12 cellular contexts compared by ENCODE assay signal in genomic region chr2:212915121-212915782, GRCh38.
DNase-seq lines count a peak whose midpoint lies in the region; ATAC-seq, FAIRE-seq and TF ChIP-seq lines count a peak whose summit lies in the region.
"Had no signal": no experiment of that assay in that cellular context is flagged by ENCODE, and none has a peak within 500 bp of the region (broad histone marks: within the 10 kb centered on the region; RNA-seq: fewer than 3 reads in every experiment).

No MANE protein-coding gene starts in this region.

- H3K18ac ChIP-seq in IMR-90 (ENCODE audit: low read depth, low read length), result peak overlapping the region; percentile 86; the same call in 1 of the 2 replicates

- H3K79me2 ChIP-seq in SK-N-SH (ENCODE audit: insufficient read depth), result no peaks in the 10 kb centered on the region

- H3K23ac ChIP-seq in IMR-90 (ENCODE audit: low read depth, low read length), result no peak overlapping the region

- no peak overlapping the region for H3K56ac ChIP-seq in IMR-90 (ENCODE audit: extremely low read depth, insufficient read depth, low read length)

- no peak for FAIRE-seq in kidney (lab: Jason Lieb, UNC)

- H3K4me1 ChIP-seq in SK-N-SH (ENCODE audit: control insufficient read depth in 1 of 2, insufficient read depth in 2 of 2, low read depth in 1 of 2, low read length in 1 of 2) (peaks cover 4 to 11% of the 10 kb centered on the region in 2 experiments; a peak in 3 of 4 replicates), IMR-90 (ENCODE audit: control insufficient read depth, insufficient read depth, low read length) (peaks cover 12% of the 10 kb centered on the region), lower lobe of right lung (no peaks in the 10 kb centered on the region), kidney (ENCODE audit: control insufficient read depth in 1 of 2, insufficient read depth in 1 of 2, low read depth in 1 of 2, low read length in 2 of 2) (no peaks in the 10 kb centered on the region)

- CTCF ChIA-PET in SK-N-SH (lab: Yijun Ruan, JAX), result no interaction called here
- CTCF ChIA-PET in IMR-90 (lab: Yijun Ruan, JAX), result interaction anchor here (0.6 kb wide), 1 partner anchor 285 kb away, joined by 3 read pairs; no protein-coding TSS in a partner anchor

- H3K4me2 ChIP-seq in SK-N-SH, result no peak overlapping the region
- no peak overlapping the region for H3K4me2 ChIP-seq in IMR-90 (ENCODE audit: low read depth, low read length)

- no peak overlapping the region for H3K4ac ChIP-seq in IMR-90 (ENCODE audit: low read depth, low read length)

- H3K27me3 ChIP-seq in SK-N-SH (ENCODE audit: insufficient read depth), result no peaks in the 10 kb centered on the region
- H3K27me3 ChIP-seq in IMR-90 (ENCODE audit: control insufficient read depth, insufficient read depth, low read length), result no peaks in the 10 kb centered on the region
- no peaks in the 10 kb centered on the region for H3K27me3 ChIP-seq in lower lobe of right lung (ENCODE audit: low read depth)
- H3K27me3 ChIP-seq: suprapubic skin had no signal

- POLR2A ChIA-PET in SK-N-SH (lab: Yijun Ruan, JAX), result no interaction called here
- POLR2A ChIA-PET in IMR-90 (lab: Charles Lee; ENCODE audit: unreplicated experiment), result no interaction called here

- TF ChIP-seq POLR2A in IMR-90 (IDR thresholded peaks at IDR 0.05; ENCODE audit: low read depth, low read length), result no peak

- H3K4me3 ChIP-seq in SK-N-SH (ENCODE audit: low read depth in 2 of 2, low read length in 1 of 2) (no peak overlapping the region), IMR-90 (ENCODE audit: insufficient read depth, low read depth, low read length) (no peak overlapping the region), lower lobe of right lung (no peak overlapping the region), kidney (ENCODE audit: low read length in 2 of 2) (no peak overlapping the region)
- H3K4me3 ChIP-seq: suprapubic skin had no signal

- H3K9me3 ChIP-seq in SK-N-SH (no peaks in the 10 kb centered on the region), IMR-90 (ENCODE audit: control insufficient read depth, insufficient read depth, low read length) (no peaks in the 10 kb centered on the region), lower lobe of right lung (no peaks in the 10 kb centered on the region), kidney (ENCODE audit: control insufficient read depth in 1 of 2, low read length in 2 of 2) (no peaks in the 10 kb centered on the region)
- H3K9me3 ChIP-seq: suprapubic skin had no signal

- no peak overlapping the region for H2AK5ac ChIP-seq in IMR-90 (ENCODE audit: low read depth, low read length)

- 0 out of 3 replicates have a peak overlapping the region, but pooled peaks have one; percentile 68 for H2BK15ac ChIP-seq in IMR-90 (ENCODE audit: low read depth, low read length)

- no TSS peak for BruUV-seq in IMR-90 (replicated peaks; lab: Mats Ljungman, UMichigan)

- no peak for TF ChIP-seq CTCF in SK-N-SH (IDR thresholded peaks at IDR 0.05)
- no peak for TF ChIP-seq CTCF in IMR-90 (conservative IDR thresholded peaks at IDR 0.05; ENCODE audit: low read depth, low read length)
- TF ChIP-seq CTCF in lower lobe of right lung (IDR thresholded peaks at IDR 0.05), result no peak
- no peak for TF ChIP-seq CTCF in kidney (IDR thresholded peaks at IDR 0.05; ENCODE audit: borderline replicate concordance, extremely low read depth, insufficient read depth)

- no peak overlapping the region for H4K91ac ChIP-seq in IMR-90 (ENCODE audit: insufficient read depth, low read depth, low read length)

- no peaks in the 10 kb centered on the region for H3K9me1 ChIP-seq in IMR-90 (ENCODE audit: insufficient read depth, low read length)

- dilution Hi-C loops in IMR-90 (cut with HindIII; ENCODE audit: low sequenced_read_pairs, unreplicated experiment), result no loop called here

- no peaks in the 10 kb centered on the region for H3K36me3 ChIP-seq in SK-N-SH (replicated peaks in 1 of 2; ENCODE audit: control insufficient read depth in 1 of 2, insufficient read depth in 2 of 2, low read length in 1 of 2)
- no peaks in the 10 kb centered on the region for H3K36me3 ChIP-seq in IMR-90 (ENCODE audit: control insufficient read depth, insufficient read depth, low read length)
- no peaks in the 10 kb centered on the region for H3K36me3 ChIP-seq in lower lobe of right lung
- H3K36me3 ChIP-seq in kidney (ENCODE audit: control insufficient read depth in 1 of 2, insufficient read depth in 2 of 2, low read length in 2 of 2), result no peaks in the 10 kb centered on the region
- H3K36me3 ChIP-seq: suprapubic skin had no signal

- peak overlapping the region; percentile 0; the same call in 1 of the 2 replicates for H2BK120ac ChIP-seq in IMR-90 (ENCODE audit: low read depth, low read length)

- ATAC-seq in SK-N-SH treated with all-trans-retinoic acid at 6 μM for 48 hours (no peak), HG02610 (IDR thresholded peaks at IDR 0.05; ENCODE audit: unreplicated experiment) (peak; percentile 81), IMR-90 (ENCODE audit: low read depth) (no peak), lower lobe of right lung (peak; percentile 35 to 39), GM21528 (IDR thresholded peaks at IDR 0.05; ENCODE audit: low FRiP score, unreplicated experiment) (no peak)

- peak overlapping the region; percentile 39; the same call in 1 of the 2 replicates for H3K14ac ChIP-seq in IMR-90 (replicated peaks; ENCODE audit: low read depth, low read length)

- WGBS in SK-N-SH (ENCODE audit: low lambda C conversion rate), result 90% methylated on average over 4 of the region's 4 CpGs
- WGBS in IMR-90 (ENCODE audit: extremely low coverage in 2 of 2, insufficient read length in 1 of 2), 2 experiments, result no CpG with 5 or more reads among the region's 4 CpGs

- in situ Hi-C loops in IMR-90 (cut with MboI; ENCODE audit: low sequenced_read_pairs), result no loop called here

- no peak overlapping the region for H2AK9ac ChIP-seq in IMR-90 (replicated peaks; ENCODE audit: low read depth, low read length, poor library complexity)

- no peak for TF ChIP-seq EP300 in SK-N-SH (IDR thresholded peaks at IDR 0.05; ENCODE audit: borderline replicate concordance in 1 of 2, low read depth in 1 of 2, low read length in 1 of 2)

- H3K9ac ChIP-seq in SK-N-SH (no peak overlapping the region), IMR-90 (ENCODE audit: low read depth, low read length) (no peak overlapping the region), kidney (ENCODE audit: low read length in 2 of 2) (no peak overlapping the region)

- H4K20me1 ChIP-seq in SK-N-SH (ENCODE audit: insufficient read depth) (no peaks in the 10 kb centered on the region), IMR-90 (ENCODE audit: insufficient read depth, low read length) (no peaks in the 10 kb centered on the region)

- H3F3A ChIP-seq in SK-N-SH (replicated peaks; ENCODE audit: insufficient read depth), result no peaks in the 10 kb centered on the region

- H3K9me2 ChIP-seq in SK-N-SH, result no peaks in the 10 kb centered on the region

- TF ChIP-seq RAD21 in SK-N-SH (IDR thresholded peaks at IDR 0.05; ENCODE audit: low read length) (no peak), IMR-90 (IDR thresholded peaks at IDR 0.05; ENCODE audit: low read length) (no peak)

- intact Hi-C loops in IMR-90 (cut with micrococcal nuclease), result no loop called here
- intact Hi-C loops in lower lobe of right lung (cut with DNase I), result no loop called here
- intact Hi-C loops in kidney (cut with DNase I), result no loop called here

- no peak for DNase-seq in SK-N-SH
- DNase-seq in IMR-90, result peak; percentile 34
- DNase-seq in lower lobe of right lung, result no peak
- DNase-seq in kidney, result no peak
- DNase-seq in DMS153 (lab: John Stamatoyannopoulos, UW), result no peak
- DNase-seq: 8988T, midbrain, NCI-H226 had no signal

- H2AFZ ChIP-seq in SK-N-SH (ENCODE audit: low read depth) (no peak overlapping the region; the same call in 1 of the 2 replicates), IMR-90 (replicated peaks; ENCODE audit: low read length, poor library complexity) (no peak overlapping the region)

- 0 out of 4 replicates have a peak overlapping the region, but pooled peaks of 1 of the 2 experiments have one; percentile 1 for H4K8ac ChIP-seq in IMR-90 (ENCODE audit: low read depth in 2 of 2, low read length in 2 of 2)

- no peak overlapping the region for H4K5ac ChIP-seq in IMR-90 (ENCODE audit: low read depth, low read length)

- no peaks in the 10 kb centered on the region for H3K79me1 ChIP-seq in IMR-90 (ENCODE audit: low read depth in 1 of 2, low read length in 2 of 2)

- peak overlapping the region; percentile 57; the same call in 1 of the 2 replicates for H2BK20ac ChIP-seq in IMR-90 (ENCODE audit: low read depth, low read length)

- peak overlapping the region; percentile 40 for H2BK5ac ChIP-seq in IMR-90 (ENCODE audit: low read depth, low read length, poor library complexity, severe bottlenecking)

- H3K27ac ChIP-seq in SK-N-SH (ENCODE audit: low read depth in 2 of 2, low read length in 1 of 2) (no peak overlapping the region), IMR-90 (ENCODE audit: insufficient read depth, low read length) (no peak overlapping the region), lower lobe of right lung (no peak overlapping the region), kidney (ENCODE audit: low read depth in 2 of 2, low read length in 2 of 2) (no peak overlapping the region)
- H3K27ac ChIP-seq: suprapubic skin had no signal

TF ChIP-seq in SK-N-SH, 30 proteins besides CTCF, POLR2A, EP300 and RAD21 (continues in another document):
- TF ChIP-seq USF1 (IDR thresholded peaks at IDR 0.05; ENCODE audit: borderline replicate concordance, low read depth), result no peak

TF ChIP-seq in SK-N-SH treated with all-trans-retinoic acid at 6 μM for 48 hours, 23 proteins besides CTCF, POLR2A, EP300 and RAD21 (continues in another document):
- no peak for TF ChIP-seq CREB5 (CRISPR knock-in tag; IDR thresholded peaks at IDR 0.05; ENCODE audit: low read depth)

TF ChIP-seq in IMR-90, 13 proteins besides CTCF, POLR2A, EP300 and RAD21 (continues in another document):
- no peak for TF ChIP-seq CEBPB (IDR thresholded peaks at IDR 0.05; ENCODE audit: low read depth, low read length)
- no peak for TF ChIP-seq CHD1 (IDR thresholded peaks at IDR 0.05; ENCODE audit: low read depth, low read length)
- TF ChIP-seq NFE2L2 (IDR thresholded peaks at IDR 0.05; ENCODE audit: low read depth, low read length), result no peak
- no peak for TF ChIP-seq RFX5 (IDR thresholded peaks at IDR 0.05; ENCODE audit: low read depth, low read length)
- no peak for TF ChIP-seq FOS (IDR thresholded peaks at IDR 0.05; ENCODE audit: low read depth, low read length)
- no peak for TF ChIP-seq USF2 (IDR thresholded peaks at IDR 0.05; ENCODE audit: low read depth, low read length)
- no peak for TF ChIP-seq SMC3 (IDR thresholded peaks at IDR 0.05; ENCODE audit: low read depth, low read length)

Comparison
In these comparisons a context has a peak if more than half of its experiments do, and no peak if none do; other contexts are left out.
1. ATAC-seq: peak in HG02610 (single experiment) and lower lobe of right lung (2 of 2); none in SK-N-SH treated with all-trans-retinoic acid at 6 μM for 48 hours (single experiment), IMR-90 (single experiment) and GM21528 (single experiment).